15 cellular contexts compared by ENCODE assay signal in the genomic region with DNA sequence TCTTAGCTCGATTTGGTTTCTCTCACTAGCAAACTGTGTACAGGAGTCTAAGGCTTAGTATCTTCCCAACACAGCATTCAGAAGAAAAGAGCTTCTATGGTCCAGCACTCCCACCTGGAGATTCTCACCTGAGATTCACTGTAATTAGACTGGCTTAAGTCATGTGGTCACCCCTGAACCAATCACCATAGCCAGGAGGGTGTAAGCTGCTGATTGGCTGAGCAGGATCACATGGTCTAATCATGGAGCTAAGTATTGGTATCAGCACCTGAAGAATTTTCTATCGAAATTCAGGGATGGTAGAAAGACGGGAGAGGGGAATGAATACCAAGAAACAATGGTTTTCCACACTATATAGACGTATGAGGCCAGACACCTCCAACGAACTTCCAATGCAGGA.
DNase-seq lines count a peak whose midpoint lies in the region; ATAC-seq, FAIRE-seq and TF ChIP-seq lines count a peak whose summit lies in the region.
"Had no signal": no experiment of that assay in that cellular context is flagged by ENCODE, and none has a peak within 500 bp of the region (broad histone marks: within the 10 kb centered on the region; RNA-seq: fewer than 3 reads in every experiment).

No MANE protein-coding gene starts in this region.

- no peak overlapping the region for H4K5ac ChIP-seq in mesendoderm (ENCODE audit: low read length)

- H4K20me1 ChIP-seq in GM12878 (ENCODE audit: control insufficient read depth, insufficient read depth): no peaks in the 10 kb centered on the region

- H3K4me1 ChIP-seq in Caco-2 (no peaks in the 10 kb centered on the region), GM12878 (ENCODE audit: control insufficient read depth, insufficient read depth, low read length) (no peaks in the 10 kb centered on the region), mesendoderm (ENCODE audit: control insufficient read depth, low read depth, low read length) (no peaks in the 10 kb centered on the region)

- RAD21 ChIA-PET in GM12878 (lab: Charles Lee; ENCODE audit: unreplicated experiment): no interaction called here

- H3K27ac Mint-ChIP-seq in Caco-2 (ENCODE audit: unreplicated experiment): no peak overlapping the region
- H3K27ac Mint-ChIP-seq: CD14-positive monocyte; CD8-positive, alpha-beta memory T cell; GM23338; H9 had no signal

- H3K4me1 Mint-ChIP-seq in Caco-2 (ENCODE audit: low read depth, unreplicated experiment): no peaks in the 10 kb centered on the region
- H3K4me1 Mint-ChIP-seq: CD14-positive monocyte; CD8-positive, alpha-beta memory T cell had no signal

- no peak overlapping the region for H3K27ac ChIP-seq in GM12878 (ENCODE audit: control insufficient read depth, insufficient read depth)
- no peak overlapping the region for H3K27ac ChIP-seq in mesendoderm (ENCODE audit: low read depth, low read length)
- H3K27ac ChIP-seq in caudate nucleus (ENCODE audit: low read depth, low read length): no peak overlapping the region
- H3K27ac ChIP-seq: HL-60 had no signal

- H3K56ac ChIP-seq in mesendoderm (ENCODE audit: low read length): no peak overlapping the region

- no peak for TF ChIP-seq POLR2A in GM12878 (IDR thresholded peaks at IDR 0.05; ENCODE audit: low read depth, low read length)

- no peaks in the 10 kb centered on the region for H3K79me2 ChIP-seq in GM12878 (ENCODE audit: control insufficient read depth, insufficient read depth, low read length)
- no peaks in the 10 kb centered on the region for H3K79me2 ChIP-seq in mesendoderm (ENCODE audit: control insufficient read depth, insufficient read depth, low read length)

- SMC1A ChIA-PET in GM12878 (lab: Charles Lee; ENCODE audit: uncharacterized antibody, unreplicated experiment): interaction anchor here (0.7 to 1.5 kb wide), 6 partner anchors 10 to 71 kb away, joined by 3 to 4 read pairs (median 3); no protein-coding TSS in a partner anchor

- H3K4me3 ChIP-seq in Caco-2 (ENCODE audit: low read depth, low read length) (no peak overlapping the region), GM12878 (no peak overlapping the region), mesendoderm (ENCODE audit: low read length) (no peak overlapping the region)
- H3K4me3 ChIP-seq: GM23338 had no signal

- no peak for TF ChIP-seq RAD21 in GM12878 (IDR thresholded peaks at IDR 0.05; ENCODE audit: insufficient read depth, low read depth, low read length)

- TF ChIP-seq EP300 in GM12878 (IDR thresholded peaks at IDR 0.05; ENCODE audit: borderline replicate concordance in 1 of 2, control insufficient read depth in 1 of 2, low read depth in 2 of 2, low read length in 2 of 2): no peak

- H2BK5ac ChIP-seq in mesendoderm (ENCODE audit: low read length): no peak overlapping the region

- H2BK15ac ChIP-seq in mesendoderm (replicated peaks; ENCODE audit: low read depth): no peak overlapping the region

- H3K9me3 Mint-ChIP-seq in Caco-2 (ENCODE audit: unreplicated experiment): peaks cover 9% of the 10 kb centered on the region
- H3K9me3 Mint-ChIP-seq: GM23338, H9 had no signal

- no peak overlapping the region for H4K8ac ChIP-seq in mesendoderm (ENCODE audit: low read depth, low read length)

- TF ChIP-seq CTCF in Caco-2 (IDR thresholded peaks at IDR 0.05; ENCODE audit: insufficient read depth in 1 of 2, low read depth in 1 of 2, low read length in 1 of 2, severe bottlenecking in 1 of 2, unreplicated experiment in 1 of 2) (no peak), GM12878 (IDR thresholded peaks at IDR 0.05 in 2 of 3, conservative IDR thresholded peaks at IDR 0.05 in 1 of 3; ENCODE audit: control insufficient read depth in 2 of 3, extremely low read depth in 1 of 3, insufficient read depth in 1 of 3, low read depth in 3 of 3, low read length in 3 of 3) (no peak)

- H2BK120ac ChIP-seq in mesendoderm (ENCODE audit: low read depth, low read length): no peak overlapping the region

- H3K79me1 ChIP-seq in mesendoderm (ENCODE audit: low read length): no peaks in the 10 kb centered on the region

- H3K4me3 Mint-ChIP-seq in Caco-2 (ENCODE audit: unreplicated experiment): peak overlapping the region; percentile 29
- H3K4me3 Mint-ChIP-seq: CD14-positive monocyte, GM23338, H9 had no signal

- DNase-seq in A172 (ENCODE audit: low spot score): peak; percentile 7
- DNase-seq in Caco-2: peak; percentile 9 to 47
- DNase-seq in GM12878 (ENCODE audit: low read depth, low spot score): no peak
- peak; percentile 14 for DNase-seq in mesendoderm
- no peak for DNase-seq in T1000 (lab: John Stamatoyannopoulos, UW)
- DNase-seq in caudate nucleus (lab: John Stamatoyannopoulos, UW): no peak
- DNase-seq: CD8-positive, alpha-beta memory T cell; DMS53; H9; KG1 had no signal

- CTCF ChIA-PET in Caco-2 (lab: Charles Lee): interaction anchor here (0.7 kb wide), 1 partner anchor 8 kb away, joined by 3 read pairs; no protein-coding TSS in a partner anchor
- CTCF ChIA-PET in GM12878 (lab: Yijun Ruan, JAX): no interaction called here

- no peak for ATAC-seq in GM12878
- ATAC-seq in GM18870 (IDR thresholded peaks at IDR 0.05; ENCODE audit: unreplicated experiment): no peak
- ATAC-seq: GM23338 had no signal

- H3K27me3 ChIP-seq in Caco-2 (replicated peaks; ENCODE audit: control insufficient read depth, insufficient read depth, low read length) (no peaks in the 10 kb centered on the region), GM12878 (replicated peaks in 1 of 2; ENCODE audit: control insufficient read depth in 2 of 2, insufficient read depth in 2 of 2, low read length in 1 of 2) (no peaks in the 10 kb centered on the region), mesendoderm (ENCODE audit: insufficient read depth, low read length, poor library complexity) (no peaks in the 10 kb centered on the region)

- in situ Hi-C loops in GM12878 (cut with MboI): no loop called here

- no peaks in the 10 kb centered on the region for H3K9me3 ChIP-seq in Caco-2
- no peaks in the 10 kb centered on the region; the same call in 2 of the 3 replicates for H3K9me3 ChIP-seq in GM12878 (replicated peaks; ENCODE audit: control insufficient read depth, insufficient read depth, low read length)

- WGBS in GM12878 (ENCODE audit: insufficient coverage, insufficient replicate concordance, low lambda C conversion rate, missing lambda C conversion rate): 1% methylated on average over 5 of the region's 5 CpGs
- no CpG with 5 or more reads among the region's 5 CpGs for WGBS in mesendoderm (ENCODE audit: extremely low coverage, insufficient coverage, low lambda C conversion rate)

- H3K23ac ChIP-seq in mesendoderm (ENCODE audit: low read length): no peak overlapping the region

- no peaks in the 10 kb centered on the region for H3K36me3 Mint-ChIP-seq in Caco-2 (ENCODE audit: insufficient read depth, unreplicated experiment)
- H3K36me3 Mint-ChIP-seq: CD14-positive monocyte; CD8-positive, alpha-beta memory T cell had no signal

- POLR2A ChIA-PET in Caco-2 (lab: Charles Lee) (no interaction called here), GM12878 (lab: Charles Lee) (interaction anchor here (0.6 kb wide), 1 partner anchor 193 kb away, joined by 5 read pairs; no protein-coding TSS in a partner anchor)

- FAIRE-seq in GM12878 (lab: Jason Lieb, UNC): no peak
- FAIRE-seq: GM18507 had no signal

- no peak overlapping the region for H2AK5ac ChIP-seq in mesendoderm (ENCODE audit: low read length)

- BruUV-seq in Caco-2 (replicated peaks; lab: Mats Ljungman, UMichigan): no TSS peak
- BruUV-seq in GM12878 (replicated peaks; lab: Mats Ljungman, UMichigan): no TSS peak

- H3K9ac ChIP-seq in GM12878 (ENCODE audit: control insufficient read depth, insufficient read depth, low read length): no peak overlapping the region
- H3K9ac ChIP-seq in mesendoderm (ENCODE audit: low read length): no peak overlapping the region

- intact Hi-C loops in Caco-2 (cut with micrococcal nuclease; ENCODE audit: unreplicated experiment): no loop called here
- intact Hi-C loops in GM12878 (cut with micrococcal nuclease; ENCODE audit: unreplicated experiment): no loop called here

- peaks cover 4% of the 10 kb centered on the region for H3K27me3 Mint-ChIP-seq in Caco-2 (ENCODE audit: insufficient read depth, unreplicated experiment)
- H3K27me3 Mint-ChIP-seq: CD8-positive, alpha-beta memory T cell had no signal

- no peak overlapping the region for H3K18ac ChIP-seq in mesendoderm (ENCODE audit: low read length)

- no peak overlapping the region for H3K4me2 ChIP-seq in GM12878 (ENCODE audit: control insufficient read depth, insufficient read depth)
- no peak overlapping the region for H3K4me2 ChIP-seq in mesendoderm (ENCODE audit: low read length)
- H3K4me2 ChIP-seq: GM23338 had no signal

- no peak overlapping the region for H3K4ac ChIP-seq in mesendoderm (ENCODE audit: low read depth, low read length)

- H2AFZ ChIP-seq in GM12878 (ENCODE audit: control insufficient read depth, low read depth, low read length): no peak overlapping the region
- H2AFZ ChIP-seq: GM23338 had no signal

- H3K36me3 ChIP-seq in Caco-2 (ENCODE audit: control insufficient read depth, insufficient read depth, low read length): no peaks in the 10 kb centered on the region
- no peaks in the 10 kb centered on the region for H3K36me3 ChIP-seq in GM12878 (ENCODE audit: control insufficient read depth in 2 of 2, insufficient read depth in 2 of 2, low read length in 1 of 2)
- no peaks in the 10 kb centered on the region for H3K36me3 ChIP-seq in mesendoderm (ENCODE audit: control insufficient read depth, insufficient read depth, low read length)

TF ChIP-seq in GM12878, 131 proteins besides CTCF, POLR2A, EP300 and RAD21:
- TF ChIP-seq, protein P1, sequence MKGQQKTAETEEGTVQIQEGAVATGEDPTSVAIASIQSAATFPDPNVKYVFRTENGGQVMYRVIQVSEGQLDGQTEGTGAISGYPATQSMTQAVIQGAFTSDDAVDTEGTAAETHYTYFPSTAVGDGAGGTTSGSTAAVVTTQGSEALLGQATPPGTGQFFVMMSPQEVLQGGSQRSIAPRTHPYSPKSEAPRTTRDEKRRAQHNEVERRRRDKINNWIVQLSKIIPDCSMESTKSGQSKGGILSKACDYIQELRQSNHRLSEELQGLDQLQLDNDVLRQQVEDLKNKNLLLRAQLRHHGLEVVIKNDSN (IDR thresholded peaks at IDR 0.05; ENCODE audit: borderline replicate concordance, extremely low read length, insufficient read depth, low read depth, low read length): peak; percentile 30
- TF ChIP-seq SMAD5 (IDR thresholded peaks at IDR 0.05; ENCODE audit: low read depth) (no peak), RAD51 (IDR thresholded peaks at IDR 0.05) (peak; percentile 55; the same call in 1 of the 2 replicates), DPF2 (IDR thresholded peaks at IDR 0.05) (no peak), POLR2AphosphoS2 (IDR thresholded peaks at IDR 0.05; ENCODE audit: low read depth, low read length) (no peak)
TF ChIP-seq in GM12878: peak in this region for 2.

Comparison
In these comparisons a context has a peak if more than half of its experiments do, and no peak if none do; other contexts are left out.
1. DNase-seq: peak in A172 (single experiment), Caco-2 (2 of 2) and mesendoderm (single experiment); none in GM12878 (single experiment), T1000 (single experiment) and caudate nucleus (0 of 61).